Comparison of ENCODE assay signal across 8 cellular contexts in the genomic region with DNA sequence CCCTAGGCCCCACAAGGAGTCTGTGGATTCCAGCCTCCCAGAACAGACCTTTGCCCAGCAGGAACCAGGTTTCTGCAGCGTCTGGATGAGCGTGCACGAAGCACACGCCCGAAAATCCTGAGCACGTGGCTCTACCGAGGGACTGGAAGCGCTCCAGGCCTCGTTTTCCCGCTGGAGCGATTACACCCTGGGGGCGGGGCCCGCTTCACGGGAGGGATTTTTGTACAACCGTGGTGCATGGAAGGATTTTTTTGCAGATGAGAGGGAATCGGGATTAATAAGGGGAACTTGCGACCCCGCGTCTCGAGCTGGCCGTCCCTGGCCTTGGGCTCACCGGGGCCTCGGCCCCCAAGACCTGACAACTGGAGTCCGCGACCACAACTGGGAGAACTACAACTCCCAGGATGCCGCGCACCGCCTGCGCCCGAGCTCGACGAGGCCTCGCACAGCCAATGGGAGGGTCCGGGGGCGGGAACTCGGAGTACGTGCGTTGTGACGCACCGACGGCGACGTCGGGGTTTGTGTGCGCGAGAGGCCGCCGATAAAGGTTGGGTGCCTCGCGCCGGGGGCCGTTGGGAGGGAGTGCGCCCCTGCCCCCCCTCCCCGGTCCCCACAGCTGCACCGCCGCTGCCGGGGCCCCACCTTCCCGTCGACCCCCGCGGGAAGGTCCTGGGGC. TPM values are rescaled to one million over a fixed set of nuclear protein-coding genes. Genes with fewer than 3 reads are reported as not detected.
DNase-seq lines count a peak whose midpoint lies in the region; ATAC-seq and TF ChIP-seq lines count a peak whose summit lies in the region.

A gene (plus strand): TSS at position 518 of the 676 bp plus-strand sequence. CDS start 3,294 bp downstream, outside the sequence.

- no peak within 1 kb of the TSS for H3K27ac Mint-ChIP-seq in endothelial cell (ENCODE audit: unreplicated experiment)
- H3K27ac Mint-ChIP-seq in mesothelial cell of epicardium: peak within 1 kb of the TSS; percentile 96

- H3K27me3 Mint-ChIP-seq in endothelial cell (ENCODE audit: unreplicated experiment) (peaks cover 31% of the 10 kb centered on the region), mesothelial cell of epicardium (ENCODE audit: low read depth) (no peaks in the 10 kb centered on the region)

- H3K9me3 Mint-ChIP-seq in endothelial cell (ENCODE audit: unreplicated experiment) (no peaks in the 10 kb centered on the region), mesothelial cell of epicardium (no peaks in the 10 kb centered on the region)

- H3K4me3 Mint-ChIP-seq in endothelial cell (ENCODE audit: unreplicated experiment): peak within 1 kb of the TSS; percentile 89
- peak within 1 kb of the TSS; percentile 88 for H3K4me3 Mint-ChIP-seq in mesothelial cell of epicardium

- peak; percentile 85 for ATAC-seq in GM21390 (IDR thresholded peaks at IDR 0.05; ENCODE audit: unreplicated experiment)

- peak; percentile 98 for DNase-seq in COR-L47 (lab: John Stamatoyannopoulos, UW)
- DNase-seq in HUDEP-2 (lab: John Stamatoyannopoulos, UW; ENCODE audit: unreplicated experiment in 76 of 76): peak; percentile 57 to 100 (median 99)
- DNase-seq in NOMO-1 treated with dmso at 0.1 percent for 144 hours (lab: John Stamatoyannopoulos, UW; ENCODE audit: unreplicated experiment): peak; percentile 94
- DNase-seq in activated CD8-positive, alpha-beta memory T cell treated with anti-CD3 and anti-CD28 coated beads, Interleukin-2, amount 50 U/mL, for 24 hours (ENCODE audit: extremely low read depth): peak; percentile 95
- peak; percentile 97 for DNase-seq in endothelial cell (ENCODE audit: low spot score)
- DNase-seq in mesothelial cell of epicardium (ENCODE audit: low spot score in 2 of 2, unreplicated experiment in 2 of 2): peak; percentile 96 to 98
- peak; percentile 95 to 96 for DNase-seq in stimulated activated CD8-positive, alpha-beta memory T cell treated with anti-CD3 and anti-CD28 coated beads, Interleukin-15, amount 100 ng/mL, for 4 hours (ENCODE audit: low read depth in 2 of 2)

- peaks cover 12% of the 10 kb centered on the region for H3K36me3 Mint-ChIP-seq in endothelial cell (ENCODE audit: low read depth, unreplicated experiment)
- H3K36me3 Mint-ChIP-seq in mesothelial cell of epicardium: no peaks in the 10 kb centered on the region

- H3K4me1 Mint-ChIP-seq in endothelial cell (ENCODE audit: unreplicated experiment): peaks cover 11% of the 10 kb centered on the region
- peaks cover 22% of the 10 kb centered on the region for H3K4me1 Mint-ChIP-seq in mesothelial cell of epicardium

- TF ChIP-seq CTCF in endothelial cell (IDR thresholded peaks at IDR 0.05; ENCODE audit: unreplicated experiment) (no peak), mesothelial cell of epicardium (IDR thresholded peaks at IDR 0.05; ENCODE audit: unreplicated experiment) (no peak)

RNA-seq across cellular contexts. Expression of the gene that starts here (rescaled TPM):
- total RNA-seq in endothelial cell (ENCODE audit: unreplicated experiment) (8.7 TPM), mesothelial cell of epicardium (19.0 to 23.1 TPM (median 22.0 TPM) in 3 replicates)

Comparison
In these comparisons a context has a peak if more than half of its experiments do, and no peak if none do; other contexts are left out.
1. Peak in every context shown above with its lines: DNase-seq and ATAC-seq.